ENCODE assay signal across 33 cellular contexts in the genomic region with DNA sequence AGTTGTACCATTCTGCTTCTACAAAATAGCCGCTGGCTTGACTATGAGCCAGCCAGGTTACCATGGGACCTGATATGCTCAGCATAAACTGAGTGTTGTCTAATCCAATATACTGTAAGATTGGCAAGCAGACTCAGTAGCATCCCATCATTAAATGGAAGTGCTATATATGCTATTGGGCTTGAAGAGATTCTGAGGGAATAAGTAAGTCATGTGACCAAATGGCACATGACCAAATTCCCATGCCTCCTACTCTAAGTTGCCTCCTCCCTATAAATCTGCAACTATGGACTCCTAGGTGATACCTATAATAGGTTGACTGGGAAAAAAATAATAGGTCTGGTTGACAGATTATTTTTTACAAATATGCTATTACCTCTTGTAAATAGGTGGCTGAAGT.
"Had no signal": no experiment of that assay in that cellular context is flagged by ENCODE, and none has a peak within 500 bp of the region (broad histone marks: within the 10 kb centered on the region; RNA-seq: fewer than 3 reads in every experiment).

No MANE protein-coding gene starts in this region.

- H3K9me3 ChIP-seq: adrenal gland, ascending aorta, body of pancreas, breast epithelium had no signal

- H3K4me3 ChIP-seq: adrenal gland, ascending aorta, body of pancreas, breast epithelium, cardiac muscle cell had no signal

- H3K4me1 ChIP-seq: adrenal gland, ascending aorta, body of pancreas, breast epithelium had no signal

- FAIRE-seq: astrocyte, bronchial epithelial cell had no signal

- ATAC-seq: activated naive CD4-positive, alpha-beta T cell treated with anti-CD3 and anti-CD28 coated beads, Interleukin-2, amount 50 U/mL, for 72 hours; activated naive CD8-positive, alpha-beta T cell treated with anti-CD3 and anti-CD28 coated beads, Interleukin-2, amount 50 U/mL, for 24 hours; activated T-cell treated with anti-CD3 and anti-CD28 coated beads, Interleukin-2, amount 50 U/mL, for 4 hours; activated T-cell treated with anti-CD3 and anti-CD28 coated beads, Interleukin-2, amount 50 U/mL, for 72 hours; activated T-helper 17 cell treated with anti-CD3 and anti-CD28 coated beads, Interleukin-2, amount 50 U/mL, for 72 hours; body of pancreas had no signal

- H3K36me3 ChIP-seq: adrenal gland, ascending aorta, brain microvascular endothelial cell, breast epithelium, cardiac muscle cell had no signal

- DNase-seq: activated effector memory CD4-positive, alpha-beta T cell treated with anti-CD3 and anti-CD28 coated beads, Interleukin-2, amount 50 U/mL, for 16 hours; activated effector memory CD4-positive, alpha-beta T cell treated with Interleukin-2 at 50 U/mL for 16 hours; activated gamma-delta T cell; activated gamma-delta T cell treated with Interleukin-2 at 50 U/mL for 16 hours; activated naive CD4-positive, alpha-beta T cell; activated naive CD4-positive, alpha-beta T cell treated with anti-CD3 and anti-CD28 coated beads for 36 hours; activated naive CD4-positive, alpha-beta T cell treated with anti-CD3 and anti-CD28 coated beads, Interleukin-2, amount 10 ng/mL, durations not matched to agents 7 days and 5 days; activated naive CD4-positive, alpha-beta T cell treated with anti-CD3 and anti-CD28 coated beads, Interleukin-2, amount 50 U/mL, for 16 hours; activated naive CD4-positive, alpha-beta T cell treated with Interleukin-2 at 50 U/mL for 16 hours; activated naive CD8-positive, alpha-beta T cell treated with anti-CD3 and anti-CD28 coated beads for 36 hours; activated naive CD8-positive, alpha-beta T cell treated with anti-CD3 and anti-CD28 coated beads, Interleukin-2, amount 10 ng/mL, durations not matched to agents 7 days and 5 days; activated naive CD8-positive, alpha-beta T cell treated with anti-CD3 and anti-CD28 coated beads, Interleukin-2, amount 50 U/mL, for 24 hours; activated T-cell treated with anti-CD3 and anti-CD28 coated beads, Interleukin-2, amount 50 U/mL, for 24 hours; activated T-cell treated with anti-CD3 and anti-CD28 coated beads, Interleukin-2, amount 50 U/mL, for 4 hours; activated T-cell treated with anti-CD3 and anti-CD28 coated beads, Interleukin-2, amount 50 U/mL, for 48 hours; activated T-cell treated with anti-CD3 and anti-CD28 coated beads, Interleukin-2, amount 50 U/mL, for 72 hours; adrenal gland; amniotic stem cell; amygdala; anterior cingulate cortex; aorta; body of pancreas; brain microvascular endothelial cell; caudate nucleus; central memory CD4-positive, alpha-beta T cell; cerebellar nuclear complex had no signal

- H3K27me3 ChIP-seq: adrenal gland, ascending aorta, body of pancreas, brain microvascular endothelial cell, breast epithelium, cardiac muscle cell had no signal

- H3K27ac ChIP-seq: adrenal gland, ascending aorta, body of pancreas, brain microvascular endothelial cell, breast epithelium, cardiac muscle cell had no signal
